ENCODE assay signal across 16 cellular contexts in genomic region chr1:55775007-55775406, GRCh38.
A peak's percentile ranks its signal among the peaks of the same experiment; 100 is the strongest.
DNase-seq lines count a peak whose midpoint lies in the region; ATAC-seq and TF ChIP-seq lines count a peak whose summit lies in the region.
"Had no signal": no experiment of that assay in that cellular context is flagged by ENCODE, and none has a peak within 500 bp of the region (broad histone marks: within the 10 kb centered on the region; RNA-seq: fewer than 3 reads in every experiment).

No MANE protein-coding gene starts in this region.

- H3K4me3 Mint-ChIP-seq in HFFc6 = no peak overlapping the region
- H3K4me3 Mint-ChIP-seq: CD8-positive, alpha-beta memory T cell had no signal

- no peaks in the 10 kb centered on the region for H3K27me3 Mint-ChIP-seq in HFFc6 (ENCODE audit: insufficient read depth)

- no peak overlapping the region for H3K27ac Mint-ChIP-seq in HFFc6
- H3K27ac Mint-ChIP-seq: CD8-positive, alpha-beta memory T cell had no signal

- WGBS in spleen, 5 donors = 86 to 94% (median 88%) methylated on average over 3 of the region's 3 CpGs

- TF ChIP-seq CTCF in AG09319 (IDR thresholded peaks at IDR 0.05; ENCODE audit: low read depth, low read length) = no peak
- no peak for TF ChIP-seq CTCF in spleen (IDR thresholded peaks at IDR 0.05 in 8 of 11, conservative IDR thresholded peaks at IDR 0.05 in 3 of 11)
- no peak for TF ChIP-seq CTCF in HFFc6 (IDR thresholded peaks at IDR 0.05)

- H3K36me3 ChIP-seq in spleen = no peaks in the 10 kb centered on the region
- H3K36me3 ChIP-seq: BLaER1 treated with 17β-estradiol and CSF1 and Interleukin-3, amounts not matched to agents 10 nM and 100 nM; MG63 had no signal

- H3K4me1 ChIP-seq in spleen = no peaks in the 10 kb centered on the region
- H3K4me1 ChIP-seq: BLaER1 treated with 17β-estradiol and CSF1 and Interleukin-3, amounts not matched to agents 10 nM and 100 nM had no signal

- no peaks in the 10 kb centered on the region for H3K9me3 Mint-ChIP-seq in HFFc6
- H3K9me3 Mint-ChIP-seq: CD8-positive, alpha-beta memory T cell had no signal

- H3K36me3 Mint-ChIP-seq in HFFc6 (ENCODE audit: low read depth) = no peaks in the 10 kb centered on the region
- H3K36me3 Mint-ChIP-seq: CD8-positive, alpha-beta memory T cell had no signal

- no peak overlapping the region for H3K27ac ChIP-seq in spleen
- H3K27ac ChIP-seq: 22Rv1; BLaER1 treated with 17β-estradiol and CSF1 and Interleukin-3, amounts not matched to agents 10 nM and 100 nM had no signal

- peaks cover 0 to 10% (median 0%) of the 10 kb centered on the region in 8 donors for H3K9me3 ChIP-seq in spleen

- intact Hi-C loops in spleen (cut with DNase I; ENCODE audit: low total_unique reads) = no loop called here

- H3K27me3 ChIP-seq in spleen (replicated peaks in 1 of 7) = no peaks in the 10 kb centered on the region
- H3K27me3 ChIP-seq: BLaER1 treated with 17β-estradiol and CSF1 and Interleukin-3, amounts not matched to agents 10 nM and 100 nM; MG63 had no signal

- ATAC-seq in SK-N-SH treated with all-trans-retinoic acid at 6 μM for 48 hours (peak; percentile 94), HG03469 (IDR thresholded peaks at IDR 0.05; ENCODE audit: unreplicated experiment) (no peak), GM21526 (IDR thresholded peaks at IDR 0.05; ENCODE audit: low FRiP score, unreplicated experiment) (no peak)
- ATAC-seq: Right ventricle myocardium inferior had no signal

- no peak overlapping the region for H3K4me3 ChIP-seq in spleen
- H3K4me3 ChIP-seq: BLaER1 treated with 17β-estradiol and CSF1 and Interleukin-3, amounts not matched to agents 10 nM and 100 nM; MG63 had no signal

- no peaks in the 10 kb centered on the region for H3K4me1 Mint-ChIP-seq in HFFc6 (ENCODE audit: low read depth)
- H3K4me1 Mint-ChIP-seq: CD8-positive, alpha-beta memory T cell had no signal

- DNase-seq in AG09319 (ENCODE audit: extremely low read depth, low read depth) = peak; percentile 69
- DNase-seq in NCI-H1694 (lab: John Stamatoyannopoulos, UW) = peak; percentile 70
- peak; percentile 67 for DNase-seq in fibroblast of the conjunctiva (ENCODE audit: low read depth)
- no peak for DNase-seq in spleen
- no peak for DNase-seq in HFFc6
- DNase-seq: CD8-positive, alpha-beta memory T cell; GF-D8; MG63; NCI-H1092 treated with DMSO at 0.1 percent for 48 hours; NCI-H2107 had no signal

- TF ChIP-seq POLR2A in spleen (IDR thresholded peaks at IDR 0.05) = no peak

TF ChIP-seq in SK-N-SH treated with all-trans-retinoic acid at 6 μM for 48 hours, 23 proteins besides CTCF, POLR2A, EP300 and RAD21:
- TF ChIP-seq TCF4 (CRISPR knock-in tag; IDR thresholded peaks at IDR 0.05; ENCODE audit: borderline replicate concordance) (peak; percentile 95), ZFP3 (CRISPR knock-in tag; IDR thresholded peaks at IDR 0.05) (no peak), TSHZ2 (CRISPR knock-in tag; IDR thresholded peaks at IDR 0.05) (peak; percentile 52; the same call in 1 of the 2 replicates)

Comparison
In these comparisons a context has a peak if more than half of its experiments do, and no peak if none do; other contexts are left out.
1. DNase-seq: peak in AG09319 (single experiment), NCI-H1694 (single experiment) and fibroblast of the conjunctiva (single experiment); none in spleen (single experiment) and HFFc6 (single experiment).